In genomic region chr16:27242398-27242797, GRCh38 we compare ENCODE assay signal across 10 cellular contexts. TPM values are rescaled to one million over a fixed set of nuclear protein-coding genes. Genes with fewer than 3 reads are reported as not detected.
A peak's percentile ranks its signal among the peaks of the same experiment; 100 is the strongest.
DNase-seq lines count a peak whose midpoint lies in the region; ATAC-seq, FAIRE-seq and TF ChIP-seq lines count a peak whose summit lies in the region.
"Had no signal": no experiment of that assay in that cellular context is flagged by ENCODE, and none has a peak within 500 bp of the region (broad histone marks: within the 10 kb centered on the region; RNA-seq: fewer than 3 reads in every experiment).

No MANE protein-coding gene starts in this region.

- no peak for TF ChIP-seq CTCF in endothelial cell of umbilical vein (IDR thresholded peaks at IDR 0.05; ENCODE audit: extremely low read depth in 1 of 2, insufficient read depth in 1 of 2, low read depth in 1 of 2, low read length in 2 of 2)
- TF ChIP-seq CTCF in foreskin keratinocyte (conservative IDR thresholded peaks at IDR 0.05) = no peak

- H3K9me3 ChIP-seq in BLaER1 treated with 17β-estradiol and CSF1 and Interleukin-3, amounts not matched to agents 10 nM and 100 nM (replicated peaks in 1 of 11) = peaks cover 0 to 5% (median 1%) of the 10 kb centered on the region in 11 experiments; a peak in 9 of 22 replicates
- no peaks in the 10 kb centered on the region for H3K9me3 ChIP-seq in SK-N-MC (ENCODE audit: low read depth, low read length)
- H3K9me3 ChIP-seq in endothelial cell of umbilical vein (replicated peaks; ENCODE audit: control insufficient read depth, insufficient read depth, low read length) = no peaks in the 10 kb centered on the region

- H4K20me1 ChIP-seq in BLaER1 treated with 17β-estradiol and CSF1 and Interleukin-3, amounts not matched to agents 10 nM and 100 nM = no peaks in the 10 kb centered on the region
- no peaks in the 10 kb centered on the region for H4K20me1 ChIP-seq in endothelial cell of umbilical vein (replicated peaks; ENCODE audit: control insufficient read depth, extremely low read depth, insufficient read depth, low read length)

- ATAC-seq in foreskin keratinocyte (no peak), HG03521 (IDR thresholded peaks at IDR 0.05; ENCODE audit: unreplicated experiment) (no peak)
- ATAC-seq: esophagus mucosa had no signal

- peak overlapping the region in 5 of 10 experiments; percentile 3 to 46 (median 38); a peak in 8 of 20 replicates for H3K4me3 ChIP-seq in BLaER1 treated with 17β-estradiol and CSF1 and Interleukin-3, amounts not matched to agents 10 nM and 100 nM
- H3K4me3 ChIP-seq in SK-N-MC (peak overlapping the region; percentile 71), endothelial cell of umbilical vein (replicated peaks in 1 of 3; ENCODE audit: insufficient read depth in 1 of 3, low read depth in 1 of 3, low read length in 3 of 3) (peak overlapping the region in 1 of 3 experiments; percentile 1), rectal smooth muscle tissue (ENCODE audit: low read length) (peak overlapping the region; percentile 5)

- no TSS peak for BruUV-seq in endothelial cell of umbilical vein (replicated peaks; lab: Mats Ljungman, UMichigan)

- H3K4me2 ChIP-seq in BLaER1 treated with 17β-estradiol and CSF1 and Interleukin-3, amounts not matched to agents 10 nM and 100 nM = peak overlapping the region; percentile 74 to 91 (median 86)
- peak overlapping the region; percentile 57 for H3K4me2 ChIP-seq in endothelial cell of umbilical vein (ENCODE audit: insufficient read depth, low read length)

- CTCF ChIA-PET in endothelial cell of umbilical vein (lab: Charles Lee) = interaction anchor here (1.1 to 15.6 kb wide), 9 partner anchors 7 to 125 kb away, joined by 3 to 299 read pairs (median 4); no protein-coding TSS in a partner anchor

- H3K36me3 ChIP-seq in BLaER1 treated with 17β-estradiol and CSF1 and Interleukin-3, amounts not matched to agents 10 nM and 100 nM = peaks cover 0 to 3% (median 0%) of the 10 kb centered on the region in 11 experiments; a peak in 1 of 22 replicates
- H3K36me3 ChIP-seq in SK-N-MC (ENCODE audit: insufficient read depth, low read length) = no peaks in the 10 kb centered on the region; the same call in 1 of the 2 replicates
- no peaks in the 10 kb centered on the region for H3K36me3 ChIP-seq in endothelial cell of umbilical vein (ENCODE audit: control insufficient read depth in 2 of 2, extremely low read depth in 1 of 2, insufficient read depth in 2 of 2, low read length in 2 of 2)
- H3K36me3 ChIP-seq in rectal smooth muscle tissue (ENCODE audit: control insufficient read depth, insufficient read depth, low read length) = no peaks in the 10 kb centered on the region

- POLR2A ChIA-PET in endothelial cell of umbilical vein (lab: Charles Lee) = interaction anchor here (0.8 to 1.4 kb wide), 2 partner anchors 16 to 44 kb away, joined by 3 read pairs; no protein-coding TSS in a partner anchor

- no peak overlapping the region for H2AFZ ChIP-seq in endothelial cell of umbilical vein (ENCODE audit: low read depth, low read length)

- dilution Hi-C loops in endothelial cell of umbilical vein (cut with MboI; ENCODE audit: extremely low pct_ligation_motif_present, low sequenced_read_pairs) = no loop called here

- no peak for TF ChIP-seq POLR2A in endothelial cell of umbilical vein (IDR thresholded peaks at IDR 0.05; ENCODE audit: low read depth, low read length)

- H3K79me2 ChIP-seq in endothelial cell of umbilical vein (ENCODE audit: control insufficient read depth, insufficient read depth, low read length) = no peaks in the 10 kb centered on the region

- DNase-seq in SK-N-MC (ENCODE audit: low read depth, low spot score) = no peak
- DNase-seq in endothelial cell of umbilical vein (ENCODE audit: low read depth, low spot score) = no peak
- DNase-seq in NCI-H524 (lab: John Stamatoyannopoulos, UW) = no peak
- no peak for DNase-seq in foreskin keratinocyte
- DNase-seq in NCI-H2196 treated with DMSO at 0.1 percent for 48 hours (lab: John Stamatoyannopoulos, UW; ENCODE audit: unreplicated experiment) = no peak

- no peak for FAIRE-seq in endothelial cell of umbilical vein (lab: Jason Lieb, UNC)

- intact Hi-C loops in endothelial cell of umbilical vein (cut with micrococcal nuclease) = no loop called here

- peak overlapping the region in 10 of 11 experiments; percentile 12 to 73 (median 35); a peak in 16 of 22 replicates for H3K27ac ChIP-seq in BLaER1 treated with 17β-estradiol and CSF1 and Interleukin-3, amounts not matched to agents 10 nM and 100 nM
- H3K27ac ChIP-seq in SK-N-MC (no peak overlapping the region), endothelial cell of umbilical vein (ENCODE audit: insufficient read depth, low read depth, low read length) (peak overlapping the region; percentile 96), rectal smooth muscle tissue (ENCODE audit: low read depth, low read length) (peak overlapping the region; percentile 79), foreskin keratinocyte (no peak overlapping the region)
- H3K27ac ChIP-seq: HL-60 had no signal

- H3K9ac ChIP-seq in BLaER1 treated with 17β-estradiol and CSF1 and Interleukin-3, amounts not matched to agents 10 nM and 100 nM = peak overlapping the region in 9 of 11 experiments; percentile 38 to 67 (median 52); a peak in 14 of 22 replicates
- H3K9ac ChIP-seq in SK-N-MC (ENCODE audit: insufficient read length) (no peak overlapping the region), endothelial cell of umbilical vein (replicated peaks; ENCODE audit: extremely low read depth, insufficient read depth, low read length) (peak overlapping the region; percentile 86), rectal smooth muscle tissue (ENCODE audit: low read length) (no peak overlapping the region)

- no peaks in the 10 kb centered on the region for H3K9me1 ChIP-seq in endothelial cell of umbilical vein (replicated peaks; ENCODE audit: control insufficient read depth, extremely low read depth, insufficient read depth, low read length)

- H3K4me1 ChIP-seq in BLaER1 treated with 17β-estradiol and CSF1 and Interleukin-3, amounts not matched to agents 10 nM and 100 nM = peaks cover 42 to 96% (median 74%) of the 10 kb centered on the region in 10 experiments
- H3K4me1 ChIP-seq in endothelial cell of umbilical vein (ENCODE audit: control insufficient read depth, extremely low read depth, insufficient read depth, low read length) (peaks cover 64% of the 10 kb centered on the region), rectal smooth muscle tissue (ENCODE audit: control insufficient read depth, insufficient read depth, low read length) (peaks cover 28% of the 10 kb centered on the region), foreskin keratinocyte (no peaks in the 10 kb centered on the region)

- no peaks in the 10 kb centered on the region for H3K27me3 ChIP-seq in BLaER1 treated with 17β-estradiol and CSF1 and Interleukin-3, amounts not matched to agents 10 nM and 100 nM
- no peaks in the 10 kb centered on the region for H3K27me3 ChIP-seq in endothelial cell of umbilical vein (ENCODE audit: control insufficient read depth in 2 of 2, insufficient read depth in 2 of 2, low read length in 2 of 2)
- H3K27me3 ChIP-seq in rectal smooth muscle tissue (ENCODE audit: control insufficient read depth, insufficient read depth, low read length) = no peaks in the 10 kb centered on the region
- H3K27me3 ChIP-seq in foreskin keratinocyte = no peaks in the 10 kb centered on the region

TF ChIP-seq in endothelial cell of umbilical vein, 7 proteins besides CTCF, POLR2A, EP300 and RAD21:
- TF ChIP-seq MAX (IDR thresholded peaks at IDR 0.05; ENCODE audit: insufficient read depth, insufficient read length) = no peak

RNA-seq across cellular contexts. Expression of gene NSMCE1, which starts 26.2 kb away (rescaled TPM):
- total RNA-seq in endothelial cell of umbilical vein (42.0 and 46.4 TPM in 2 replicates), foreskin keratinocyte (65.4 and 68.7 TPM in 2 replicates)
- polyA plus RNA-seq in endothelial cell of umbilical vein (21.9 and 23.8 TPM in 2 replicates), foreskin keratinocyte (88.8 and 91.5 TPM in 2 replicates)
- polyA plus RNA-seq in endothelial cell of umbilical vein (2011; cell fraction: cytosol; rRNA removed) = 28.7 and 36.9 TPM in 2 replicates
- polyA plus RNA-seq in endothelial cell of umbilical vein (2011; cell fraction: nucleus; rRNA removed) = 15.8 and 16.2 TPM in 2 replicates
- polyA plus RNA-seq in endothelial cell of umbilical vein (2012) = 51.1 and 71.1 TPM in 2 replicates
- polyA minus RNA-seq in endothelial cell of umbilical vein = 29.8 and 36.0 TPM in 2 replicates
- 21.2 TPM for polyA minus RNA-seq in endothelial cell of umbilical vein (2011; cell fraction: cytosol; rRNA and poly(A)+ RNA removed)
- 14.1 and 18.2 TPM in 2 replicates for polyA minus RNA-seq in endothelial cell of umbilical vein (2011; cell fraction: nucleus; rRNA and poly(A)+ RNA removed)

RNA-seq across cellular contexts. Expression of gene KDM8, which starts 39.1 kb away (rescaled TPM):
- total RNA-seq in endothelial cell of umbilical vein (8.4 and 8.9 TPM in 2 replicates), foreskin keratinocyte (1.8 and 2.6 TPM in 2 replicates)
- polyA plus RNA-seq in endothelial cell of umbilical vein (5.1 TPM in 2 replicates), foreskin keratinocyte (1.8 TPM in 2 replicates)
- 4.0 and 4.6 TPM in 2 replicates for polyA plus RNA-seq in endothelial cell of umbilical vein (2011; cell fraction: cytosol; rRNA removed)
- 14.0 and 15.0 TPM in 2 replicates for polyA plus RNA-seq in endothelial cell of umbilical vein (2011; cell fraction: nucleus; rRNA removed)
- polyA plus RNA-seq in endothelial cell of umbilical vein (2012) = 2.7 and 4.2 TPM in 2 replicates
- 6.4 and 24.7 TPM in 2 replicates for polyA minus RNA-seq in endothelial cell of umbilical vein
- polyA minus RNA-seq in endothelial cell of umbilical vein (2011; cell fraction: cytosol; rRNA and poly(A)+ RNA removed) = 2.8 TPM
- 12.1 and 13.0 TPM in 2 replicates for polyA minus RNA-seq in endothelial cell of umbilical vein (2011; cell fraction: nucleus; rRNA and poly(A)+ RNA removed)

Comparison
In these comparisons a context has a peak if more than half of its experiments do, and no peak if none do; other contexts are left out.
1. H3K27ac ChIP-seq: peak in BLaER1 treated with 17β-estradiol and CSF1 and Interleukin-3, amounts not matched to agents 10 nM and 100 nM (10 of 11), endothelial cell of umbilical vein (single experiment) and rectal smooth muscle tissue (single experiment); none in SK-N-MC (single experiment) and foreskin keratinocyte (single experiment).
2. H3K9ac ChIP-seq: peak in BLaER1 treated with 17β-estradiol and CSF1 and Interleukin-3, amounts not matched to agents 10 nM and 100 nM (9 of 11) and endothelial cell of umbilical vein (single experiment); none in SK-N-MC (single experiment) and rectal smooth muscle tissue (single experiment).